ENCODE assay signal across 26 cellular contexts in the genomic region with DNA sequence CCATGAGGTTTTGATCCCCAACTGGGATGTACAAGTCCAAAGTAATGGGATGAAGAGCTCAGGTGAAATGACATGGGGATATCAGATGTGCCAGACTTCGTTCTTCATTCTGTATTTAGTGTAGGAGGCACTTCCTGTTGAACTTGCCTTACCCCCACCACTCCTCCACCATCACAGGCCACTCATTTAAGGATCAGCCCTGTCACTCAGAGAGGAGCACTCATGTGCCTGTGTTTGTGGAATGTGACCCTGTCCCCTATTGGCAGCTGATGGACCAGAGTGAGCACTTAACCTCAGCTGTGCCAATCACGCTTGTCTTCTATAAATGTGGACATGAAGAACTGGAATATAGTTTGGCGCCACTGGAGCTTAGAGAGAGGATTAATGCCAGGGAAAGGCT.
"Had no signal": no experiment of that assay in that cellular context is flagged by ENCODE, and none has a peak within 500 bp of the region (broad histone marks: within the 10 kb centered on the region; RNA-seq: fewer than 3 reads in every experiment).

No MANE protein-coding gene starts in this region.

- H3K4me1 Mint-ChIP-seq: activated CD4-positive, alpha-beta T cell treated with anti-CD3 and anti-CD28 coated beads, Interleukin-2, amount 10 ng/mL, durations not matched to agents 7 days and 5 days; activated naive CD4-positive, alpha-beta T cell treated with anti-CD3 and anti-CD28 coated beads, Interleukin-2, amount 10 ng/mL, durations not matched to agents 7 days and 5 days; activated naive CD8-positive, alpha-beta T cell treated with anti-CD3 and anti-CD28 coated beads for 36 hours had no signal

- H3K36me3 ChIP-seq: brain microvascular endothelial cell, MG63, Peyer's patch, SJSA1 had no signal

- DNase-seq: activated CD4-positive, alpha-beta memory T cell treated with anti-CD3 and anti-CD28 coated beads for 36 hours; activated CD4-positive, alpha-beta T cell treated with anti-CD3 and anti-CD28 coated beads, Interleukin-2, amount 10 ng/mL, durations not matched to agents 7 days and 5 days; activated CD4-positive, CD25-positive, alpha-beta regulatory T cell treated with anti-CD3 and anti-CD28 coated beads, Interleukin-2, amount 50 U/mL, for 72 hours; activated CD8-positive, alpha-beta memory T cell treated with anti-CD3 and anti-CD28 coated beads, Interleukin-2, amount 50 U/mL, for 4 hours; activated gamma-delta T cell treated with Interleukin-2 at 50 U/mL for 16 hours; activated naive CD4-positive, alpha-beta T cell treated with anti-CD3 and anti-CD28 coated beads, Interleukin-2, amount 10 ng/mL, durations not matched to agents 7 days and 5 days; activated naive CD8-positive, alpha-beta T cell treated with anti-CD3 and anti-CD28 coated beads for 36 hours; activated T-cell treated with anti-CD3 and anti-CD28 coated beads, Interleukin-2, amount 50 U/mL, for 72 hours; brain microvascular endothelial cell; cerebellar nuclear complex; MG63; MV-4-11; NCI-H1092 treated with DMSO at 0.1 percent for 48 hours; NCI-H1417 treated with DMSO at 0.1 percent for 48 hours; NCI-H1694; NCI-H2029; NCI-H524 treated with DMSO at 0.1 percent for 48 hours; NCI-H748 treated with DMSO at 0.1 percent for 48 hours; Peyer's patch; SHP77; SW 1271 had no signal

- H3K36me3 Mint-ChIP-seq: activated CD4-positive, alpha-beta memory T cell treated with anti-CD3 and anti-CD28 coated beads for 36 hours; activated naive CD4-positive, alpha-beta T cell treated with anti-CD3 and anti-CD28 coated beads, Interleukin-2, amount 10 ng/mL, durations not matched to agents 7 days and 5 days; activated naive CD8-positive, alpha-beta T cell treated with anti-CD3 and anti-CD28 coated beads for 36 hours; WTC11 had no signal

- H3K27ac ChIP-seq: brain microvascular endothelial cell, SJSA1 had no signal

- ATAC-seq: activated T-cell treated with anti-CD3 and anti-CD28 coated beads, Interleukin-2, amount 50 U/mL, for 72 hours; SK-N-SH treated with all-trans-retinoic acid at 6 μM for 48 hours; WTC11 had no signal

- H3K4me3 Mint-ChIP-seq: activated CD4-positive, alpha-beta memory T cell treated with anti-CD3 and anti-CD28 coated beads for 36 hours; activated CD4-positive, alpha-beta T cell treated with anti-CD3 and anti-CD28 coated beads, Interleukin-2, amount 10 ng/mL, durations not matched to agents 7 days and 5 days; activated naive CD4-positive, alpha-beta T cell treated with anti-CD3 and anti-CD28 coated beads, Interleukin-2, amount 10 ng/mL, durations not matched to agents 7 days and 5 days; activated naive CD8-positive, alpha-beta T cell treated with anti-CD3 and anti-CD28 coated beads for 36 hours; activated T-cell treated with anti-CD3 and anti-CD28 coated beads, Interleukin-2, amount 50 U/mL, for 72 hours; T-helper 1 cell treated with Interleukin-12 subunit alpha and Interleukin-12 subunit beta and Interleukin-4 antibody, amounts not matched to agents 30 μg/mL and 1 μg/mL, for 36 hours; WTC11 had no signal

- H3K27me3 ChIP-seq: brain microvascular endothelial cell, Peyer's patch had no signal

- H3K4me1 ChIP-seq: Peyer's patch, SJSA1 had no signal

- H3K4me3 ChIP-seq: MG63, Peyer's patch, SJSA1 had no signal

- H3K9me3 Mint-ChIP-seq: activated CD4-positive, alpha-beta memory T cell treated with anti-CD3 and anti-CD28 coated beads for 36 hours; activated CD4-positive, alpha-beta T cell treated with anti-CD3 and anti-CD28 coated beads, Interleukin-2, amount 10 ng/mL, durations not matched to agents 7 days and 5 days; activated naive CD4-positive, alpha-beta T cell treated with anti-CD3 and anti-CD28 coated beads, Interleukin-2, amount 10 ng/mL, durations not matched to agents 7 days and 5 days; activated naive CD8-positive, alpha-beta T cell treated with anti-CD3 and anti-CD28 coated beads for 36 hours; activated T-cell treated with anti-CD3 and anti-CD28 coated beads, Interleukin-2, amount 50 U/mL, for 72 hours; activated T-helper 2 cell treated with anti-CD3 and anti-CD28 coated beads, Interferon-gamma antibody, Interleukin-2, Interleukin-4, amounts not matched to agents 10 μg/mL and 5 μg/mL and 100 μg/mL, durations not matched to agents 14 hours and 24 hours and 36 hours; T-helper 1 cell treated with Interleukin-12 subunit alpha and Interleukin-12 subunit beta and Interleukin-4 antibody, amounts not matched to agents 30 μg/mL and 1 μg/mL, for 36 hours; WTC11 had no signal

- H3K9me3 ChIP-seq: MG63, Peyer's patch, SJSA1 had no signal

- H3K27ac Mint-ChIP-seq: activated CD4-positive, alpha-beta memory T cell treated with anti-CD3 and anti-CD28 coated beads for 36 hours; activated CD4-positive, alpha-beta T cell treated with anti-CD3 and anti-CD28 coated beads, Interleukin-2, amount 10 ng/mL, durations not matched to agents 7 days and 5 days; activated naive CD4-positive, alpha-beta T cell treated with anti-CD3 and anti-CD28 coated beads, Interleukin-2, amount 10 ng/mL, durations not matched to agents 7 days and 5 days; activated naive CD8-positive, alpha-beta T cell treated with anti-CD3 and anti-CD28 coated beads for 36 hours; activated T-cell treated with anti-CD3 and anti-CD28 coated beads, Interleukin-2, amount 50 U/mL, for 72 hours; activated T-helper 2 cell treated with anti-CD3 and anti-CD28 coated beads, Interferon-gamma antibody, Interleukin-2, Interleukin-4, amounts not matched to agents 10 μg/mL and 5 μg/mL and 100 μg/mL, durations not matched to agents 14 hours and 24 hours and 36 hours; T-helper 1 cell treated with Interleukin-12 subunit alpha and Interleukin-12 subunit beta and Interleukin-4 antibody, amounts not matched to agents 30 μg/mL and 1 μg/mL, for 36 hours; WTC11 had no signal
